Comparison of ENCODE assay signal across 9 cellular contexts in genomic region chr12:104974626-104975290, GRCh38. TPM values are rescaled to one million over a fixed set of nuclear protein-coding genes. Genes with fewer than 3 reads are reported as not detected.
DNase-seq lines count a peak whose midpoint lies in the region; ATAC-seq and TF ChIP-seq lines count a peak whose summit lies in the region.
"Had no signal": no experiment of that assay in that cellular context is flagged by ENCODE, and none has a peak within 500 bp of the region (broad histone marks: within the 10 kb centered on the region; RNA-seq: fewer than 3 reads in every experiment).

No MANE protein-coding gene starts in this region.

- H3K36me3 ChIP-seq in upper lobe of right lung (no peaks in the 10 kb centered on the region), psoas muscle (ENCODE audit: insufficient read depth in 1 of 2, low read depth in 1 of 2) (no peaks in the 10 kb centered on the region)

- H3K27me3 Mint-ChIP-seq in natural killer cell (ENCODE audit: low read depth in 2 of 2) (no peaks in the 10 kb centered on the region), T-helper 17 cell (no peaks in the 10 kb centered on the region)
- H3K27me3 Mint-ChIP-seq in natural killer cell treated with Interleukin-12 subunit alpha and Interleukin-12 subunit beta and Interleukin-15 and Interleukin-18, amount 100 ng/mL, for 72 hours, result peaks cover 0 to 2% of the 10 kb centered on the region in 2 donors
- H3K27me3 Mint-ChIP-seq: T-cell had no signal

- H3K4me1 ChIP-seq in upper lobe of right lung (no peaks in the 10 kb centered on the region), psoas muscle (no peaks in the 10 kb centered on the region)

- no peak overlapping the region for H3K27ac Mint-ChIP-seq in natural killer cell
- no peak overlapping the region for H3K27ac Mint-ChIP-seq in natural killer cell treated with Interleukin-12 subunit alpha and Interleukin-12 subunit beta and Interleukin-15 and Interleukin-18, amount 100 ng/mL, for 72 hours
- no peak overlapping the region for H3K27ac Mint-ChIP-seq in T-helper 17 cell
- H3K27ac Mint-ChIP-seq: T-cell had no signal

- no peaks in the 10 kb centered on the region for H3K36me3 Mint-ChIP-seq in natural killer cell
- H3K36me3 Mint-ChIP-seq in natural killer cell treated with Interleukin-12 subunit alpha and Interleukin-12 subunit beta and Interleukin-15 and Interleukin-18, amount 100 ng/mL, for 72 hours, result no peaks in the 10 kb centered on the region
- no peaks in the 10 kb centered on the region for H3K36me3 Mint-ChIP-seq in T-helper 17 cell (ENCODE audit: low read depth)
- H3K36me3 Mint-ChIP-seq: T-cell had no signal

- 82 to 86% (median 83%) methylated on average over 7 of the region's 7 CpGs for WGBS in psoas muscle, 3 donors

- H3K27me3 ChIP-seq in upper lobe of right lung, result no peaks in the 10 kb centered on the region
- H3K27me3 ChIP-seq in psoas muscle (ENCODE audit: insufficient read depth in 3 of 3, low read length in 2 of 3), result no peaks in the 10 kb centered on the region

- H3K4me3 Mint-ChIP-seq in natural killer cell (no peak overlapping the region), T-helper 17 cell (no peak overlapping the region)
- no peak overlapping the region for H3K4me3 Mint-ChIP-seq in natural killer cell treated with Interleukin-12 subunit alpha and Interleukin-12 subunit beta and Interleukin-15 and Interleukin-18, amount 100 ng/mL, for 72 hours
- H3K4me3 Mint-ChIP-seq: T-cell had no signal

- DNase-seq in natural killer cell, result no peak
- DNase-seq in natural killer cell treated with Interleukin-12 subunit alpha and Interleukin-12 subunit beta and Interleukin-15 and Interleukin-18, amount 100 ng/mL, for 72 hours (ENCODE audit: low spot score), result no peak
- DNase-seq in T-helper 17 cell, result no peak
- DNase-seq in upper lobe of right lung, result no peak
- DNase-seq in psoas muscle, result no peak
- no peak for DNase-seq in NCI-H2196 (lab: John Stamatoyannopoulos, UW; ENCODE audit: unreplicated experiment)
- DNase-seq in activated CD4-positive, alpha-beta T cell treated with anti-CD3 and anti-CD28 coated beads, Interleukin-2, amount 50 U/mL, for 1 hour, result no peak

- intact Hi-C loops in natural killer cell (cut with micrococcal nuclease), result no loop called here
- intact Hi-C loops in upper lobe of right lung (cut with DNase I), result no loop called here
- intact Hi-C loops in psoas muscle (cut with DNase I), result no loop called here

- no peaks in the 10 kb centered on the region for H3K4me1 Mint-ChIP-seq in natural killer cell
- H3K4me1 Mint-ChIP-seq in natural killer cell treated with Interleukin-12 subunit alpha and Interleukin-12 subunit beta and Interleukin-15 and Interleukin-18, amount 100 ng/mL, for 72 hours (ENCODE audit: low read depth in 2 of 2), result peaks cover 0 to 6% of the 10 kb centered on the region in 2 donors
- no peaks in the 10 kb centered on the region for H3K4me1 Mint-ChIP-seq in T-helper 17 cell
- H3K4me1 Mint-ChIP-seq: T-cell had no signal

- ATAC-seq in natural killer cell (peak in 2 of 3 donors; percentile 40 to 58), HG03097 (IDR thresholded peaks at IDR 0.05; ENCODE audit: low FRiP score, unreplicated experiment) (peak; percentile 93), T-helper 17 cell (peak; percentile 79), upper lobe of right lung (peak; percentile 97), psoas muscle (no peak)
- no peak for ATAC-seq in natural killer cell treated with Interleukin-12 subunit alpha and Interleukin-12 subunit beta and Interleukin-15 and Interleukin-18, amount 100 ng/mL, for 72 hours
- ATAC-seq: T-cell had no signal

- H3K27ac ChIP-seq in upper lobe of right lung (no peak overlapping the region), psoas muscle (no peak overlapping the region)

- TF ChIP-seq CTCF in natural killer cell (IDR thresholded peaks at IDR 0.05), result no peak
- TF ChIP-seq CTCF in upper lobe of right lung (IDR thresholded peaks at IDR 0.05), result no peak
- TF ChIP-seq CTCF in psoas muscle (IDR thresholded peaks at IDR 0.05), result no peak

- H3K9me3 ChIP-seq in T-helper 17 cell (ENCODE audit: control insufficient read depth, low read length, poor library complexity, severe bottlenecking), result no peaks in the 10 kb centered on the region
- no peaks in the 10 kb centered on the region for H3K9me3 ChIP-seq in upper lobe of right lung
- no peaks in the 10 kb centered on the region for H3K9me3 ChIP-seq in psoas muscle

- H3K9me3 Mint-ChIP-seq in natural killer cell, result no peaks in the 10 kb centered on the region
- no peaks in the 10 kb centered on the region for H3K9me3 Mint-ChIP-seq in natural killer cell treated with Interleukin-12 subunit alpha and Interleukin-12 subunit beta and Interleukin-15 and Interleukin-18, amount 100 ng/mL, for 72 hours
- H3K9me3 Mint-ChIP-seq: T-cell had no signal

- H3K4me3 ChIP-seq in upper lobe of right lung, result no peak overlapping the region
- no peak overlapping the region for H3K4me3 ChIP-seq in psoas muscle

RNA-seq across cellular contexts. Expression of gene NOPCHAP1, which starts 11.4 kb away (rescaled TPM):
- total RNA-seq in natural killer cell, result 1 to 10 TPM; 8.0 to 9.5 (median 8.6) TPM
- total RNA-seq in natural killer cell treated with Interleukin-12 subunit alpha and Interleukin-12 subunit beta and Interleukin-15 and Interleukin-18, amount 100 ng/mL, for 72 hours, result 10 to 100 TPM; 20.6 to 30.2 TPM
- 1 to 10 TPM; 7.7 to 9.5 TPM for total RNA-seq in T-helper 17 cell
- total RNA-seq in upper lobe of right lung, result 11.5 TPM
- 10 to 100 TPM in 2 of 4 donors, 1 to 10 TPM in 2; 8.0 to 10.5 (median 9.7) TPM for total RNA-seq in psoas muscle
- 1 to 10 TPM; 6.2 to 9.1 (median 7.0) TPM for polyA plus RNA-seq in psoas muscle

RNA-seq across cellular contexts. Expression of gene SLC41A2, which starts 16.7 kb away (rescaled TPM):
- total RNA-seq in natural killer cell, result 1 to 10 TPM; 1.3 to 3.5 (median 1.7) TPM
- total RNA-seq in natural killer cell treated with Interleukin-12 subunit alpha and Interleukin-12 subunit beta and Interleukin-15 and Interleukin-18, amount 100 ng/mL, for 72 hours, result 10 to 100 TPM; 14.9 to 17.6 TPM
- total RNA-seq in T-helper 17 cell, result 1 to 10 TPM; 2.9 TPM
- total RNA-seq in upper lobe of right lung, result 28.6 TPM
- total RNA-seq in psoas muscle, result 1 to 10 TPM in 1 of 4 donors, under 1 TPM in 3; 0.62 to 2.3 (median 0.78) TPM
- polyA plus RNA-seq in psoas muscle, result under 1 TPM; 0.17 to 0.30 (median 0.22) TPM

Comparison
In these comparisons a context has a peak if more than half of its experiments do, and no peak if none do; other contexts are left out.
1. ATAC-seq: peak in natural killer cell (2 of 3), HG03097 (single experiment), T-helper 17 cell (single experiment) and upper lobe of right lung (single experiment); none in natural killer cell treated with Interleukin-12 subunit alpha and Interleukin-12 subunit beta and Interleukin-15 and Interleukin-18, amount 100 ng/mL, for 72 hours (0 of 2) and psoas muscle (0 of 4).